In genomic region chr1:6601049-6601864, GRCh38 we compare ENCODE assay signal across 1 cellular context.
TF ChIP-seq lines count a peak whose summit lies in the region.

No MANE protein-coding gene starts in this region.

TF ChIP-seq in HepG2, 621 proteins besides CTCF, POLR2A, EP300 and RAD21 (continued from another document and continues in another):
- no peak for TF ChIP-seq ZBTB34 (CRISPR knock-in tag; IDR thresholded peaks at IDR 0.05)
- TF ChIP-seq YEATS2 (CRISPR knock-in tag; IDR thresholded peaks at IDR 0.05; ENCODE audit: borderline replicate concordance), result 0 out of 2 replicates have a peak, but pooled peaks have one; percentile 16
- no peak for TF ChIP-seq REST (IDR thresholded peaks at IDR 0.05; ENCODE audit: borderline replicate concordance in 1 of 2, low read depth in 1 of 2, low read length in 2 of 2)
- no peak for TF ChIP-seq ZNF512B (CRISPR knock-in tag; IDR thresholded peaks at IDR 0.05; ENCODE audit: borderline replicate concordance)
- TF ChIP-seq NKX3-1 (CRISPR knock-in tag; IDR thresholded peaks at IDR 0.05), result no peak
- TF ChIP-seq ZNF609 (CRISPR knock-in tag; IDR thresholded peaks at IDR 0.05; ENCODE audit: borderline replicate concordance), result no peak
- TF ChIP-seq FOXA1 (IDR thresholded peaks at IDR 0.05), result no peak
- TF ChIP-seq FOXA1 (CRISPR knock-in tag; IDR thresholded peaks at IDR 0.05), result peak; percentile 66
- no peak for TF ChIP-seq ZFP36L2 (CRISPR knock-in tag; IDR thresholded peaks at IDR 0.05)
- TF ChIP-seq ZNF773 (CRISPR knock-in tag; IDR thresholded peaks at IDR 0.05; ENCODE audit: borderline replicate concordance), result no peak
- TF ChIP-seq STAG1 (CRISPR knock-in tag; IDR thresholded peaks at IDR 0.05), result no peak
- TF ChIP-seq ZNF274 (CRISPR knock-in tag; IDR thresholded peaks at IDR 0.05), result no peak
- no peak for TF ChIP-seq SMYD3 (CRISPR knock-in tag; IDR thresholded peaks at IDR 0.05)
- no peak for TF ChIP-seq ZNF335 (CRISPR knock-in tag; IDR thresholded peaks at IDR 0.05)
- TF ChIP-seq HNRNPK (IDR thresholded peaks at IDR 0.05; ENCODE audit: low read depth, low read length, poor library complexity, severe bottlenecking), result no peak
- no peak for TF ChIP-seq NCOA1 (CRISPR knock-in tag; IDR thresholded peaks at IDR 0.05)
- no peak for TF ChIP-seq ZBTB7B (CRISPR knock-in tag; IDR thresholded peaks at IDR 0.05)
- TF ChIP-seq ZNF598 (CRISPR knock-in tag; IDR thresholded peaks at IDR 0.05; ENCODE audit: borderline replicate concordance), result no peak
- no peak for TF ChIP-seq LCORL (IDR thresholded peaks at IDR 0.05)
- TF ChIP-seq LCORL (CRISPR knock-in tag; IDR thresholded peaks at IDR 0.05), result peak; percentile 63; the same call in 1 of the 2 replicates
- TF ChIP-seq ELF1 (CRISPR knock-in tag; IDR thresholded peaks at IDR 0.05), result no peak
- no peak for TF ChIP-seq KAT8 (CRISPR knock-in tag; IDR thresholded peaks at IDR 0.05)
- no peak for TF ChIP-seq SMAD1 (CRISPR knock-in tag; IDR thresholded peaks at IDR 0.05; ENCODE audit: borderline replicate concordance, low read depth)
- peak; percentile 15; the same call in 1 of the 2 replicates for TF ChIP-seq ZNF687 (CRISPR knock-in tag; IDR thresholded peaks at IDR 0.05)
- no peak for TF ChIP-seq ZNF18 (CRISPR knock-in tag; IDR thresholded peaks at IDR 0.05; ENCODE audit: insufficient replicate concordance)
- TF ChIP-seq FLYWCH1 (CRISPR knock-in tag; IDR thresholded peaks at IDR 0.05), result no peak
- no peak for TF ChIP-seq SOX6 (IDR thresholded peaks at IDR 0.05)
- peak; percentile 20; the same call in 1 of the 2 replicates for TF ChIP-seq SOX6 (CRISPR knock-in tag; IDR thresholded peaks at IDR 0.05)
- TF ChIP-seq RORA (CRISPR knock-in tag; IDR thresholded peaks at IDR 0.05), result no peak
- peak; percentile 28; the same call in 1 of the 2 replicates for TF ChIP-seq SOX5 (CRISPR knock-in tag; IDR thresholded peaks at IDR 0.05; ENCODE audit: borderline replicate concordance)
- no peak for TF ChIP-seq HOXA5 (CRISPR knock-in tag; IDR thresholded peaks at IDR 0.05)
- no peak for TF ChIP-seq GFI1 (CRISPR knock-in tag; IDR thresholded peaks at IDR 0.05; ENCODE audit: borderline replicate concordance)
- no peak for TF ChIP-seq ZNF552 (CRISPR knock-in tag; IDR thresholded peaks at IDR 0.05; ENCODE audit: borderline replicate concordance)
- TF ChIP-seq ATF7 (IDR thresholded peaks at IDR 0.05), result no peak
- TF ChIP-seq ATF7 (CRISPR knock-in tag; IDR thresholded peaks at IDR 0.05), result no peak
- TF ChIP-seq KAT7 (CRISPR knock-in tag; IDR thresholded peaks at IDR 0.05; ENCODE audit: borderline replicate concordance), result no peak
- TF ChIP-seq YY1 (IDR thresholded peaks at IDR 0.05; ENCODE audit: insufficient read depth, insufficient replicate concordance, low read depth, low read length), result no peak
- no peak for TF ChIP-seq SRSF9 (IDR thresholded peaks at IDR 0.05; ENCODE audit: borderline replicate concordance, insufficient read depth, low read depth, low read length, poor library complexity, severe bottlenecking)
- no peak for TF ChIP-seq ZBTB1 (CRISPR knock-in tag; IDR thresholded peaks at IDR 0.05; ENCODE audit: borderline replicate concordance)
- no peak for TF ChIP-seq MTF2 (CRISPR knock-in tag; IDR thresholded peaks at IDR 0.05; ENCODE audit: borderline replicate concordance)
- no peak for TF ChIP-seq ZNF33A (CRISPR knock-in tag; IDR thresholded peaks at IDR 0.05; ENCODE audit: borderline replicate concordance)
- no peak for TF ChIP-seq ETV5 (CRISPR knock-in tag; IDR thresholded peaks at IDR 0.05; ENCODE audit: borderline replicate concordance)
- TF ChIP-seq KDM3A (CRISPR knock-in tag; IDR thresholded peaks at IDR 0.05; ENCODE audit: low read depth), result no peak
- no peak for TF ChIP-seq TMF1 (CRISPR knock-in tag; IDR thresholded peaks at IDR 0.05; ENCODE audit: low read depth)
- TF ChIP-seq ZUFSP (CRISPR knock-in tag; IDR thresholded peaks at IDR 0.05; ENCODE audit: borderline replicate concordance), result no peak
